ENCODE assay signal across 13 cellular contexts in genomic region chr11:9754041-9754471, GRCh38.
DNase-seq lines count a peak whose midpoint lies in the region; ATAC-seq and TF ChIP-seq lines count a peak whose summit lies in the region.
"Had no signal": no experiment of that assay in that cellular context is flagged by ENCODE, and none has a peak within 500 bp of the region (broad histone marks: within the 10 kb centered on the region; RNA-seq: fewer than 3 reads in every experiment).

No MANE protein-coding gene starts in this region.

- H3K4me3 Mint-ChIP-seq in stimulated activated naive B cell treated with anti-CD40 and anti-IgM and Interleukin-4, amounts not matched to agents 10 μg/mL and 1 μg/mL and 100 μg/mL, for 72 hours, result no peak overlapping the region

- TF ChIP-seq CTCF in SU-DHL-6 (IDR thresholded peaks at IDR 0.05; ENCODE audit: insufficient read depth, low read length, poor library complexity, severe bottlenecking), result no peak
- TF ChIP-seq CTCF in fibroblast of the aortic adventitia (IDR thresholded peaks at IDR 0.05; ENCODE audit: insufficient read depth, low read length), result no peak

- H3K9ac ChIP-seq in SU-DHL-6 (ENCODE audit: low read length), result peak overlapping the region; percentile 89

- H3K27ac ChIP-seq in SU-DHL-6 (ENCODE audit: low read depth, low read length), result peak overlapping the region; percentile 84
- H3K27ac ChIP-seq: hepatocyte had no signal

- H3K4me2 ChIP-seq in SU-DHL-6 (ENCODE audit: low read depth, low read length, poor library complexity, severe bottlenecking), result peak overlapping the region; percentile 84
- H3K4me2 ChIP-seq: hepatocyte had no signal

- H3K9me2 ChIP-seq in SU-DHL-6 (replicated peaks; ENCODE audit: insufficient read depth, low read length), result no peaks in the 10 kb centered on the region

- peaks cover 19 to 52% of the 10 kb centered on the region in 2 donors for H3K36me3 Mint-ChIP-seq in stimulated activated naive B cell treated with anti-CD40 and anti-IgM and Interleukin-4, amounts not matched to agents 10 μg/mL and 1 μg/mL and 100 μg/mL, for 72 hours

- H3K27me3 Mint-ChIP-seq in stimulated activated naive B cell treated with anti-CD40 and anti-IgM and Interleukin-4, amounts not matched to agents 10 μg/mL and 1 μg/mL and 100 μg/mL, for 72 hours, result no peaks in the 10 kb centered on the region

- no peaks in the 10 kb centered on the region for H3K9me3 Mint-ChIP-seq in stimulated activated naive B cell treated with anti-CD40 and anti-IgM and Interleukin-4, amounts not matched to agents 10 μg/mL and 1 μg/mL and 100 μg/mL, for 72 hours

- H3K4me1 Mint-ChIP-seq in stimulated activated naive B cell treated with anti-CD40 and anti-IgM and Interleukin-4, amounts not matched to agents 10 μg/mL and 1 μg/mL and 100 μg/mL, for 72 hours, result peaks cover 58 to 75% of the 10 kb centered on the region in 2 donors

- peaks cover 30% of the 10 kb centered on the region for H3K36me3 ChIP-seq in SU-DHL-6 (ENCODE audit: low read length)

- H3K9me3 ChIP-seq in SU-DHL-6 (ENCODE audit: insufficient read depth, low read length), result no peaks in the 10 kb centered on the region

- H2AFZ ChIP-seq in SU-DHL-6 (ENCODE audit: low read depth, low read length, severe bottlenecking), result no peak overlapping the region
- H2AFZ ChIP-seq: hepatocyte had no signal

- ATAC-seq in stimulated activated naive B cell treated with anti-CD40 and anti-IgM and Interleukin-4, amounts not matched to agents 10 μg/mL and 1 μg/mL and 100 μg/mL, for 72 hours (replicated peaks), result no peak
- ATAC-seq: right cardiac atrium had no signal

- no peaks in the 10 kb centered on the region for H3K27me3 ChIP-seq in SU-DHL-6 (ENCODE audit: low read length)
- H3K27me3 ChIP-seq: hepatocyte had no signal

- peak overlapping the region; percentile 63 for H3K27ac Mint-ChIP-seq in stimulated activated naive B cell treated with anti-CD40 and anti-IgM and Interleukin-4, amounts not matched to agents 10 μg/mL and 1 μg/mL and 100 μg/mL, for 72 hours

- H3K4me3 ChIP-seq in SU-DHL-6 (ENCODE audit: insufficient read depth, low read length, poor library complexity, severe bottlenecking), result no peak overlapping the region
- H3K4me3 ChIP-seq in fibroblast of the aortic adventitia (ENCODE audit: low read depth, low read length), result no peak overlapping the region
- H3K4me3 ChIP-seq: hepatocyte had no signal

- DNase-seq in HCEC 1CT (peak; percentile 28), fibroblast of the aortic adventitia (ENCODE audit: low read depth) (peak; percentile 39), NCI-H146 treated with DMSO at 0.1 percent for 48 hours (lab: John Stamatoyannopoulos, UW; ENCODE audit: unreplicated experiment) (no peak), globus pallidus (ENCODE audit: low spot score) (no peak), EL (no peak), SW480 (ENCODE audit: low spot score) (no peak)
- DNase-seq in stimulated activated naive B cell treated with anti-CD40 and anti-IgM and Interleukin-4, amounts not matched to agents 10 μg/mL and 1 μg/mL and 100 μg/mL, for 72 hours, result no peak
- DNase-seq: activated CD4-positive, alpha-beta T cell treated with anti-CD3 and anti-CD28 coated beads for 1 hour; DMS79 treated with DMSO at 0.1 percent for 48 hours; NCI-H187; right cardiac atrium had no signal

- no peaks in the 10 kb centered on the region for H4K20me1 ChIP-seq in SU-DHL-6 (ENCODE audit: low read depth, low read length)

- peaks cover 86% of the 10 kb centered on the region for H3F3A ChIP-seq in SU-DHL-6 (ENCODE audit: insufficient read depth)

- peaks cover under 1% of the 10 kb centered on the region; the same call in 1 of the 2 replicates for H3K79me2 ChIP-seq in SU-DHL-6 (ENCODE audit: insufficient read depth, low read length)
- H3K79me2 ChIP-seq: hepatocyte had no signal

Comparison
In these comparisons a context has a peak if more than half of its experiments do, and no peak if none do; other contexts are left out.
1. DNase-seq: peak in HCEC 1CT (single experiment) and fibroblast of the aortic adventitia (single experiment); none in stimulated activated naive B cell treated with anti-CD40 and anti-IgM and Interleukin-4, amounts not matched to agents 10 μg/mL and 1 μg/mL and 100 μg/mL, for 72 hours (single experiment), NCI-H146 treated with DMSO at 0.1 percent for 48 hours (single experiment), globus pallidus (single experiment), EL (single experiment) and SW480 (single experiment).